In genomic region chr10:89466599-89467035, GRCh38 we compare ENCODE assay signal across 9 cellular contexts. TPM values are rescaled to one million over a fixed set of nuclear protein-coding genes. Genes with fewer than 3 reads are reported as not detected.
A peak's percentile ranks its signal among the peaks of the same experiment; 100 is the strongest.
DNase-seq lines count a peak whose midpoint lies in the region; ATAC-seq and TF ChIP-seq lines count a peak whose summit lies in the region.
"Had no signal": no experiment of that assay in that cellular context is flagged by ENCODE, and none has a peak within 500 bp of the region (broad histone marks: within the 10 kb centered on the region; RNA-seq: fewer than 3 reads in every experiment).

No MANE protein-coding gene starts in this region.

- no peak overlapping the region for H4K5ac ChIP-seq in mesendoderm (ENCODE audit: low read length)

- no peak overlapping the region for H3K9ac ChIP-seq in mesendoderm (ENCODE audit: low read length)

- no peaks in the 10 kb centered on the region for H3K36me3 ChIP-seq in brain microvascular endothelial cell (replicated peaks)
- no peaks in the 10 kb centered on the region for H3K36me3 ChIP-seq in mesendoderm (ENCODE audit: control insufficient read depth, insufficient read depth, low read length)
- H3K36me3 ChIP-seq: thoracic aorta had no signal

- H2BK120ac ChIP-seq in mesendoderm (ENCODE audit: low read depth, low read length), result no peak overlapping the region

- DNase-seq in DMS53 treated with DMSO at 0.1 percent for 48 hours (lab: John Stamatoyannopoulos, UW; ENCODE audit: unreplicated experiment) (peak; percentile 19), MV-4-11 (lab: John Stamatoyannopoulos, UW) (peak; percentile 55), brain microvascular endothelial cell (peak; percentile 42), mesendoderm (peak; percentile 52), DMS79 treated with DMSO at 0.1 percent for 48 hours (lab: John Stamatoyannopoulos, UW) (no peak), mucosa of gallbladder (ENCODE audit: low spot score) (no peak)
- DNase-seq in stimulated activated naive CD8-positive, alpha-beta T cell treated with anti-CD3 and anti-CD28 coated beads, Interleukin-15, amount 100 ng/mL, for 72 hours, result no peak

- in situ Hi-C loops in brain microvascular endothelial cell (cut with HindIII; ENCODE audit: low pct_ligation_motif_present, low sequenced_read_pairs), result no loop called here

- H3K4me3 Mint-ChIP-seq in stimulated activated naive CD8-positive, alpha-beta T cell treated with anti-CD3 and anti-CD28 coated beads, Interleukin-15, amount 100 ng/mL, for 72 hours, result no peak overlapping the region

- H3K4me2 ChIP-seq in mesendoderm (ENCODE audit: low read length), result no peak overlapping the region

- H2BK15ac ChIP-seq in mesendoderm (replicated peaks; ENCODE audit: low read depth), result no peak overlapping the region

- H3K23ac ChIP-seq in mesendoderm (ENCODE audit: low read length), result no peak overlapping the region

- no peak overlapping the region for H3K27ac ChIP-seq in brain microvascular endothelial cell
- H3K27ac ChIP-seq in mesendoderm (ENCODE audit: low read depth, low read length), result no peak overlapping the region
- H3K27ac ChIP-seq: thoracic aorta had no signal

- ATAC-seq in HG03045 (IDR thresholded peaks at IDR 0.05; ENCODE audit: unreplicated experiment), result no peak
- no peak for ATAC-seq in stimulated activated naive CD8-positive, alpha-beta T cell treated with anti-CD3 and anti-CD28 coated beads, Interleukin-15, amount 100 ng/mL, for 72 hours

- H3K79me1 ChIP-seq in mesendoderm (ENCODE audit: low read length), result no peaks in the 10 kb centered on the region

- no peak overlapping the region for H4K8ac ChIP-seq in mesendoderm (ENCODE audit: low read depth, low read length)

- peak; percentile 79 for TF ChIP-seq CTCF in brain microvascular endothelial cell (IDR thresholded peaks at IDR 0.05; ENCODE audit: low read depth, low read length, missing control alignments)

- H3K27ac Mint-ChIP-seq in stimulated activated naive CD8-positive, alpha-beta T cell treated with anti-CD3 and anti-CD28 coated beads, Interleukin-15, amount 100 ng/mL, for 72 hours, result no peak overlapping the region

- H3K4me3 ChIP-seq in brain microvascular endothelial cell (ENCODE audit: low read depth, low read length) (no peak overlapping the region), mesendoderm (ENCODE audit: low read length) (no peak overlapping the region)
- H3K4me3 ChIP-seq: thoracic aorta had no signal

- peaks cover 16% of the 10 kb centered on the region for H3K4me1 Mint-ChIP-seq in stimulated activated naive CD8-positive, alpha-beta T cell treated with anti-CD3 and anti-CD28 coated beads, Interleukin-15, amount 100 ng/mL, for 72 hours

- H3K18ac ChIP-seq in mesendoderm (ENCODE audit: low read length), result no peak overlapping the region

- no peak overlapping the region for H2AK5ac ChIP-seq in mesendoderm (ENCODE audit: low read length)

- no peaks in the 10 kb centered on the region for H3K79me2 ChIP-seq in mesendoderm (ENCODE audit: control insufficient read depth, insufficient read depth, low read length)

- H2BK5ac ChIP-seq in mesendoderm (ENCODE audit: low read length), result no peak overlapping the region

- no peaks in the 10 kb centered on the region for H3K9me3 Mint-ChIP-seq in stimulated activated naive CD8-positive, alpha-beta T cell treated with anti-CD3 and anti-CD28 coated beads, Interleukin-15, amount 100 ng/mL, for 72 hours

- no peak overlapping the region for H3K56ac ChIP-seq in mesendoderm (ENCODE audit: low read length)

- no CpG with 5 or more reads among the region's 3 CpGs for WGBS in mesendoderm (ENCODE audit: extremely low coverage, insufficient coverage, low lambda C conversion rate)

- no peak overlapping the region for H3K4ac ChIP-seq in mesendoderm (ENCODE audit: low read depth, low read length)

- H3K27me3 ChIP-seq in brain microvascular endothelial cell (replicated peaks), result no peaks in the 10 kb centered on the region
- no peaks in the 10 kb centered on the region for H3K27me3 ChIP-seq in mesendoderm (ENCODE audit: insufficient read depth, low read length, poor library complexity)

- H3K4me1 ChIP-seq in mesendoderm (ENCODE audit: control insufficient read depth, low read depth, low read length), result no peaks in the 10 kb centered on the region

- no peaks in the 10 kb centered on the region for H3K27me3 Mint-ChIP-seq in stimulated activated naive CD8-positive, alpha-beta T cell treated with anti-CD3 and anti-CD28 coated beads, Interleukin-15, amount 100 ng/mL, for 72 hours

RNA-seq across cellular contexts. Expression of gene IFIT5, which starts 52.2 kb away (rescaled TPM):
- polyA plus RNA-seq in mesendoderm (2013, experiment 1 of 2), result 4.0 TPM
- 4.0 TPM for polyA plus RNA-seq in mesendoderm (2013, experiment 2 of 2)
- total RNA-seq in mucosa of gallbladder, result 14.7 TPM

Comparison
In these comparisons a context has a peak if more than half of its experiments do, and no peak if none do; other contexts are left out.
1. DNase-seq: peak in DMS53 treated with DMSO at 0.1 percent for 48 hours (single experiment), MV-4-11 (single experiment), brain microvascular endothelial cell (single experiment) and mesendoderm (single experiment); none in stimulated activated naive CD8-positive, alpha-beta T cell treated with anti-CD3 and anti-CD28 coated beads, Interleukin-15, amount 100 ng/mL, for 72 hours (0 of 2), DMS79 treated with DMSO at 0.1 percent for 48 hours (single experiment) and mucosa of gallbladder (single experiment).